ENCODE assay signal across 1 cellular context in the genomic region with DNA sequence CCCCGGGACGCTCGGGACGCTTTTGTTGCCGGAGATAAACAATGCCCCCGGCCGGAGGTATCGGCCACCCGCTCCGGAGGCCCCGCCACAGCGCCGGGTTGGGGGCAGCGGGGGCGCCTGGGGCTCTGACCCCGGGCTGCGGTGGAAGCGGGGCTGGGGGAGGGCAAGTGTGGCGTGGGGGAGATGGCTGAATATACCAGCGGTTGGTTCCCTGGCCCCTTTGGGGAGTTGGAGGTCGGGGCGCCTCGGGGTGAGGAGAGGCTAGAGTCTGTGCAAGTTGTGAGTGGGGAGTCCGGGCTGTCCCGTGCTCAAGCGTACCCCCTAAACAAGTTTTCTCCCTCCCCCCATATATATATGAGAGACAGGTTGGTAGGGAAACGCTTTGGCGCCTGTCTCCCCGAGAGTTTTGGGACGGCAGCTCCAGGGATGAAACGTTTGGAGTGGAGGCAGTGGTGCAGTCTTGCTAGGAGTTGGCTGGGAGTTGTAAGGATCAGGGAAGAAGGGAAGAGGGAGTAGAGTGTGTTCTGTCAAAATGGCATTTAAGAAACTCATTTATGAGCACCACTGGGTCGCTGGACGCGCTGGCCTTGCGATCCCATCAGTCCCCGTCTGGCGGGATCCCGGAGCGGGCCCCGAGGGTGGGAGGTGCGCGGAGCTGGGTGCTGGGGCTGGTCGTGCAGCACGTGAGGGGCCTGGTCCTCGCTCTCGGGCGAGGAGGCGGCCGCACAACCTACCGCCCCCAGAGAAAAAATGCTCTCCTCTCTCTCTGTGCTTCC.
TF ChIP-seq lines count a peak whose summit lies in the region.

No MANE protein-coding gene starts in this region.

TF ChIP-seq in HepG2, 621 proteins besides CTCF, POLR2A, EP300 and RAD21 (continued from another document):
- TF ChIP-seq, protein P1, sequence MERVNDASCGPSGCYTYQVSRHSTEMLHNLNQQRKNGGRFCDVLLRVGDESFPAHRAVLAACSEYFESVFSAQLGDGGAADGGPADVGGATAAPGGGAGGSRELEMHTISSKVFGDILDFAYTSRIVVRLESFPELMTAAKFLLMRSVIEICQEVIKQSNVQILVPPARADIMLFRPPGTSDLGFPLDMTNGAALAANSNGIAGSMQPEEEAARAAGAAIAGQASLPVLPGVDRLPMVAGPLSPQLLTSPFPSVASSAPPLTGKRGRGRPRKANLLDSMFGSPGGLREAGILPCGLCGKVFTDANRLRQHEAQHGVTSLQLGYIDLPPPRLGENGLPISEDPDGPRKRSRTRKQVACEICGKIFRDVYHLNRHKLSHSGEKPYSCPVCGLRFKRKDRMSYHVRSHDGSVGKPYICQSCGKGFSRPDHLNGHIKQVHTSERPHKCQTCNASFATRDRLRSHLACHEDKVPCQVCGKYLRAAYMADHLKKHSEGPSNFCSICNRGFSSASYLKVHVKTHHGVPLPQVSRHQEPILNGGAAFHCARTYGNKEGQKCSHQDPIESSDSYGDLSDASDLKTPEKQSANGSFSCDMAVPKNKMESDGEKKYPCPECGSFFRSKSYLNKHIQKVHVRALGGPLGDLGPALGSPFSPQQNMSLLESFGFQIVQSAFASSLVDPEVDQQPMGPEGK (CRISPR knock-in tag; IDR thresholded peaks at IDR 0.05), result peak; percentile 51
- no peak for TF ChIP-seq ATF2 (CRISPR knock-in tag; IDR thresholded peaks at IDR 0.05)
- TF ChIP-seq NFE2L2 (IDR thresholded peaks at IDR 0.05; ENCODE audit: low read length), result no peak
- TF ChIP-seq ZNF777 (CRISPR knock-in tag; IDR thresholded peaks at IDR 0.05), result peak; percentile 12; the same call in 1 of the 2 replicates
- TF ChIP-seq MAFF (IDR thresholded peaks at IDR 0.05; ENCODE audit: low read depth, low read length), result no peak
- TF ChIP-seq MAFG (CRISPR knock-in tag; IDR thresholded peaks at IDR 0.05), result no peak
- no peak for TF ChIP-seq ZNF234 (CRISPR knock-in tag; conservative IDR thresholded peaks at IDR 0.05)
- TF ChIP-seq, protein P2, sequence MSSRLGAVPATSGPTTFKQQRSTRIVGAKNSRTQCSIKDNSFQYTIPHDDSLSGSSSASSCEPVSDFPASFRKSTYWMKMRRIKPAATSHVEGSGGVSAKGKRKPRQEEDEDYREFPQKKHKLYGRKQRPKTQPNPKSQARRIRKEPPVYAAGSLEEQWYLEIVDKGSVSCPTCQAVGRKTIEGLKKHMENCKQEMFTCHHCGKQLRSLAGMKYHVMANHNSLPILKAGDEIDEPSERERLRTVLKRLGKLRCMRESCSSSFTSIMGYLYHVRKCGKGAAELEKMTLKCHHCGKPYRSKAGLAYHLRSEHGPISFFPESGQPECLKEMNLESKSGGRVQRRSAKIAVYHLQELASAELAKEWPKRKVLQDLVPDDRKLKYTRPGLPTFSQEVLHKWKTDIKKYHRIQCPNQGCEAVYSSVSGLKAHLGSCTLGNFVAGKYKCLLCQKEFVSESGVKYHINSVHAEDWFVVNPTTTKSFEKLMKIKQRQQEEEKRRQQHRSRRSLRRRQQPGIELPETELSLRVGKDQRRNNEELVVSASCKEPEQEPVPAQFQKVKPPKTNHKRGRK (CRISPR knock-in tag; IDR thresholded peaks at IDR 0.05), result no peak
